In genomic region chr7:151632750-151633515, GRCh38 we compare ENCODE assay signal across 8 cellular contexts.
DNase-seq lines count a peak whose midpoint lies in the region; ATAC-seq, FAIRE-seq and TF ChIP-seq lines count a peak whose summit lies in the region.

No MANE protein-coding gene starts in this region.

- H3K27me3 Mint-ChIP-seq in CD8-positive, alpha-beta memory T cell: no peaks in the 10 kb centered on the region

- FAIRE-seq in frontal cortex (lab: Jason Lieb, UNC): no peak

- POLR2A ChIA-PET in CD8-positive, alpha-beta memory T cell (lab: Charles Lee): interaction anchor here (0.5 to 2.4 kb wide), 11 partner anchors 9 to 244 kb away, joined by 3 to 10 read pairs (median 3); partner anchors contain the start of genes PRKAG2 and RHEB

- peaks cover 21% of the 10 kb centered on the region for H3K4me1 ChIP-seq in CD8-positive, alpha-beta memory T cell (ENCODE audit: insufficient read depth, low read length)
- H3K4me1 ChIP-seq in lower lobe of right lung: peaks cover 15% of the 10 kb centered on the region

- peak overlapping the region; percentile 68 for H3K27ac ChIP-seq in CD8-positive, alpha-beta memory T cell (ENCODE audit: low read depth, low read length)
- H3K27ac ChIP-seq in coronary artery (peak overlapping the region; percentile 94 to 98), lower lobe of right lung (peak overlapping the region; percentile 90)

- intact Hi-C loops in lower lobe of right lung (cut with DNase I): no loop called here

- H3K36me3 Mint-ChIP-seq in CD8-positive, alpha-beta memory T cell: peaks cover 0 to 11% (median 3%) of the 10 kb centered on the region in 3 donors

- peaks cover 21 to 40% (median 39%) of the 10 kb centered on the region in 3 donors for H3K4me1 Mint-ChIP-seq in CD8-positive, alpha-beta memory T cell

- CTCF ChIA-PET in CD8-positive, alpha-beta memory T cell (lab: Charles Lee): interaction anchor here (0.8 to 2.6 kb wide), 18 partner anchors 9 to 318 kb away, joined by 3 to 13 read pairs (median 4); no protein-coding TSS in a partner anchor

- ATAC-seq in GM19463 (IDR thresholded peaks at IDR 0.05; ENCODE audit: unreplicated experiment) (peak; percentile 48), HG03575 (IDR thresholded peaks at IDR 0.05; ENCODE audit: extremely low read depth, insufficient number of reproducible peaks, low FRiP score, unreplicated experiment) (peak; percentile 50), lower lobe of right lung (peak; percentile 73 to 74)

- H3K36me3 ChIP-seq in CD8-positive, alpha-beta memory T cell (ENCODE audit: insufficient read depth, low read length): no peaks in the 10 kb centered on the region
- no peaks in the 10 kb centered on the region for H3K36me3 ChIP-seq in lower lobe of right lung

- peak; percentile 31 to 71 (median 66) for DNase-seq in CD8-positive, alpha-beta memory T cell
- DNase-seq in activated CD4-positive, alpha-beta T cell treated with anti-CD3 and anti-CD28 coated beads for 4 hours: peak; percentile 41 to 50
- peak; percentile 78 for DNase-seq in coronary artery (ENCODE audit: low spot score)
- DNase-seq in lower lobe of right lung: peak; percentile 81
- peak; percentile 14 for DNase-seq in stimulated activated CD8-positive, alpha-beta memory T cell treated with anti-CD3 and anti-CD28 coated beads, Interleukin-12 subunit alpha, Interleukin-12 subunit beta, amount 100 ng/mL, for 24 hours (ENCODE audit: extremely low read depth)
- DNase-seq in frontal cortex (ENCODE audit: low spot score in 2 of 2): no peak

- H3K27me3 ChIP-seq in CD8-positive, alpha-beta memory T cell (ENCODE audit: insufficient read depth, low read length, poor library complexity, severe bottlenecking): no peaks in the 10 kb centered on the region
- H3K27me3 ChIP-seq in lower lobe of right lung (ENCODE audit: low read depth): no peaks in the 10 kb centered on the region

- peak overlapping the region; percentile 90 to 99 (median 96) for H3K27ac Mint-ChIP-seq in CD8-positive, alpha-beta memory T cell

- H3K9me3 Mint-ChIP-seq in CD8-positive, alpha-beta memory T cell: peaks cover 0 to 5% (median 0%) of the 10 kb centered on the region in 5 donors

- peak overlapping the region; percentile 95 to 100 (median 98) for H3K4me3 Mint-ChIP-seq in CD8-positive, alpha-beta memory T cell

- peak overlapping the region; percentile 84 for H3K4me3 ChIP-seq in CD8-positive, alpha-beta memory T cell (ENCODE audit: low read length)
- peak overlapping the region; percentile 80 for H3K4me3 ChIP-seq in coronary artery
- peak overlapping the region; percentile 59 for H3K4me3 ChIP-seq in lower lobe of right lung

- H3K9me3 ChIP-seq in CD8-positive, alpha-beta memory T cell (ENCODE audit: low read length): no peaks in the 10 kb centered on the region
- no peaks in the 10 kb centered on the region for H3K9me3 ChIP-seq in lower lobe of right lung

- TF ChIP-seq CTCF in coronary artery (IDR thresholded peaks at IDR 0.05) (no peak), lower lobe of right lung (IDR thresholded peaks at IDR 0.05) (no peak)

Comparison
In these comparisons a context has a peak if more than half of its experiments do, and no peak if none do; other contexts are left out.
1. DNase-seq: peak in CD8-positive, alpha-beta memory T cell (5 of 5), activated CD4-positive, alpha-beta T cell treated with anti-CD3 and anti-CD28 coated beads for 4 hours (2 of 2), coronary artery (single experiment), lower lobe of right lung (single experiment) and stimulated activated CD8-positive, alpha-beta memory T cell treated with anti-CD3 and anti-CD28 coated beads, Interleukin-12 subunit alpha, Interleukin-12 subunit beta, amount 100 ng/mL, for 24 hours (single experiment); none in frontal cortex (0 of 2).
2. Peak in every context shown above with its lines, with median percentiles within 50 percentile points of each other: H3K27ac ChIP-seq, H3K4me3 ChIP-seq and ATAC-seq.